17 cellular contexts compared by ENCODE assay signal in the genomic region with DNA sequence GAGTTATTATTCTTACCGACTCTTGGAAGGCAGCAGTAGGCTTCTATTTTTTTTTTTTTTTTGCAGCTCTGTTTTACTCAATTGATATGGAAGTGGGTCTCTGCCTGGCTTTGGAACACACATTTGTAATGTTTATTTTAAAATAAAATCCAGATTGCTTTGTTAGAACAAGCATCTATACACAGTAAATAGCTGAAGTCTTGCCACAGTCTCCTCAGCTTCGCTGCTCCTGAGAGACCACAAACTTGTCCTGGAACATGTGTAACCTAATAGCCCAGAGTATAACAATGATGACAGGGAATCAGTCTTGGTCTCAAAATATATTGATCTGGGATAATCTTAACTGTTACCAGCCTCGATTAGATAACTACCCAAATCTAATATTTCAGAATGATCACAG.
A peak's percentile ranks its signal among the peaks of the same experiment; 100 is the strongest.
DNase-seq lines count a peak whose midpoint lies in the region; ATAC-seq and TF ChIP-seq lines count a peak whose summit lies in the region.
"Had no signal": no experiment of that assay in that cellular context is flagged by ENCODE, and none has a peak within 500 bp of the region (broad histone marks: within the 10 kb centered on the region; RNA-seq: fewer than 3 reads in every experiment).

No MANE protein-coding gene starts in this region.

- peak overlapping the region; percentile 33; the same call in 1 of the 2 replicates for H2AFZ ChIP-seq in GM23338

- H3K9me2 ChIP-seq in GM23338 (ENCODE audit: insufficient read depth): no peaks in the 10 kb centered on the region

- DNase-seq in GM23338 (ENCODE audit: low spot score) (no peak), M059J (ENCODE audit: low read depth) (peak; percentile 17), astrocyte of the spinal cord (ENCODE audit: low read depth, low spot score) (peak; percentile 10), iris pigment epithelial cell (ENCODE audit: low read depth) (peak; percentile 16), SKM-1 treated with dmso at 0.1 percent for 144 hours (lab: John Stamatoyannopoulos, UW; ENCODE audit: unreplicated experiment) (no peak), NCI-H2029 treated with DMSO at 0.1 percent for 48 hours (lab: John Stamatoyannopoulos, UW) (no peak)
- no peak for DNase-seq in effector memory CD4-positive, alpha-beta T cell
- DNase-seq: ACHN; BE2C; C1 segment of cervical spinal cord; CD4-positive, CD25-positive, alpha-beta regulatory T cell; CD8-positive, alpha-beta memory T cell; COR-L47; DMS153; DMS79; GF-D8 had no signal

- peaks cover 29% of the 10 kb centered on the region for H3K36me3 Mint-ChIP-seq in GM23338 (ENCODE audit: low read depth)
- H3K36me3 Mint-ChIP-seq: CD4-positive, CD25-positive, alpha-beta regulatory T cell; CD8-positive, alpha-beta memory T cell had no signal

- in situ Hi-C loops in astrocyte of the spinal cord (cut with HindIII; ENCODE audit: low sequenced_read_pairs): no loop called here

- H3F3A ChIP-seq in GM23338 (replicated peaks; ENCODE audit: low read depth): no peaks in the 10 kb centered on the region

- no peak overlapping the region for H3K27ac ChIP-seq in GM23338 (ENCODE audit: low read depth)
- no peak overlapping the region for H3K27ac ChIP-seq in effector memory CD4-positive, alpha-beta T cell (ENCODE audit: insufficient read depth, low read length, poor library complexity, severe bottlenecking)

- no peak overlapping the region for H3K27ac Mint-ChIP-seq in GM23338
- H3K27ac Mint-ChIP-seq: CD4-positive, CD25-positive, alpha-beta regulatory T cell; CD8-positive, alpha-beta memory T cell had no signal

- no peaks in the 10 kb centered on the region for H3K9me3 ChIP-seq in effector memory CD4-positive, alpha-beta T cell (ENCODE audit: control insufficient read depth, low read length)
- H3K9me3 ChIP-seq: BE2C had no signal

- H3K36me3 ChIP-seq in GM23338 (ENCODE audit: insufficient read depth): no peaks in the 10 kb centered on the region
- no peaks in the 10 kb centered on the region for H3K36me3 ChIP-seq in effector memory CD4-positive, alpha-beta T cell (ENCODE audit: control insufficient read depth, insufficient read depth, low read length)
- H3K36me3 ChIP-seq: BE2C, HAP-1 had no signal

- no peak for TF ChIP-seq CTCF in GM23338 (conservative IDR thresholded peaks at IDR 0.05; ENCODE audit: low read depth in 2 of 2)
- TF ChIP-seq CTCF in astrocyte of the spinal cord (IDR thresholded peaks at IDR 0.05; ENCODE audit: low read depth, low read length): no peak

- no peaks in the 10 kb centered on the region for H3K27me3 ChIP-seq in GM23338 (ENCODE audit: insufficient read depth)
- H3K27me3 ChIP-seq in effector memory CD4-positive, alpha-beta T cell (replicated peaks; ENCODE audit: control insufficient read depth, insufficient read depth, low read length, poor library complexity, severe bottlenecking): no peaks in the 10 kb centered on the region
- H3K27me3 ChIP-seq: BE2C had no signal

- H3K4me3 Mint-ChIP-seq in GM23338: no peak overlapping the region
- H3K4me3 Mint-ChIP-seq: CD4-positive, CD25-positive, alpha-beta regulatory T cell; CD8-positive, alpha-beta memory T cell had no signal

- H4K20me1 ChIP-seq in GM23338 (replicated peaks; ENCODE audit: insufficient read depth): no peaks in the 10 kb centered on the region

- H3K4me1 ChIP-seq in GM23338 (ENCODE audit: insufficient read depth): peaks cover 20% of the 10 kb centered on the region
- H3K4me1 ChIP-seq in effector memory CD4-positive, alpha-beta T cell (ENCODE audit: control insufficient read depth, insufficient read depth, low read length, poor library complexity, severe bottlenecking): no peaks in the 10 kb centered on the region
- H3K4me1 ChIP-seq: BE2C, HAP-1 had no signal

- no peak for ATAC-seq in GM23338

- H3K27me3 Mint-ChIP-seq in GM23338 (ENCODE audit: insufficient read depth, low read depth, poor library complexity): peaks cover 3% of the 10 kb centered on the region
- H3K27me3 Mint-ChIP-seq: CD4-positive, CD25-positive, alpha-beta regulatory T cell; CD8-positive, alpha-beta memory T cell had no signal

- no peak overlapping the region for H3K4me2 ChIP-seq in GM23338

- peaks cover 12% of the 10 kb centered on the region for H3K4me1 Mint-ChIP-seq in GM23338
- H3K4me1 Mint-ChIP-seq: CD4-positive, CD25-positive, alpha-beta regulatory T cell; CD8-positive, alpha-beta memory T cell had no signal

- H3K4me3 ChIP-seq in GM23338 (no peak overlapping the region), astrocyte of the spinal cord (ENCODE audit: low read depth, low read length) (no peak overlapping the region)
- H3K4me3 ChIP-seq in effector memory CD4-positive, alpha-beta T cell (ENCODE audit: insufficient read depth, low read depth, low read length, poor library complexity, severe bottlenecking): no peak overlapping the region
- H3K4me3 ChIP-seq: HAP-1 had no signal

- H3K79me2 ChIP-seq in GM23338 (replicated peaks; ENCODE audit: insufficient read depth): no peaks in the 10 kb centered on the region

- peaks cover 32% of the 10 kb centered on the region for H3K9me3 Mint-ChIP-seq in GM23338

TF ChIP-seq in GM23338, 12 proteins besides CTCF, POLR2A, EP300 and RAD21:
- TF ChIP-seq POLR2AphosphoS5 (IDR thresholded peaks at IDR 0.05; ENCODE audit: low read depth) (no peak), STAT1 (IDR thresholded peaks at IDR 0.05; ENCODE audit: unreplicated experiment) (no peak), EZH2 (IDR thresholded peaks at IDR 0.05; ENCODE audit: low read depth, unreplicated experiment) (no peak), NANOG (IDR thresholded peaks at IDR 0.05; ENCODE audit: borderline replicate concordance) (no peak), ZNF114 (CRISPR knock-in tag; IDR thresholded peaks at IDR 0.05) (no peak), JUNB (IDR thresholded peaks at IDR 0.05; ENCODE audit: unreplicated experiment) (no peak), ZNF331 (CRISPR knock-in tag; IDR thresholded peaks at IDR 0.05; ENCODE audit: low read depth) (no peak)
- TF ChIP-seq, protein P1, sequence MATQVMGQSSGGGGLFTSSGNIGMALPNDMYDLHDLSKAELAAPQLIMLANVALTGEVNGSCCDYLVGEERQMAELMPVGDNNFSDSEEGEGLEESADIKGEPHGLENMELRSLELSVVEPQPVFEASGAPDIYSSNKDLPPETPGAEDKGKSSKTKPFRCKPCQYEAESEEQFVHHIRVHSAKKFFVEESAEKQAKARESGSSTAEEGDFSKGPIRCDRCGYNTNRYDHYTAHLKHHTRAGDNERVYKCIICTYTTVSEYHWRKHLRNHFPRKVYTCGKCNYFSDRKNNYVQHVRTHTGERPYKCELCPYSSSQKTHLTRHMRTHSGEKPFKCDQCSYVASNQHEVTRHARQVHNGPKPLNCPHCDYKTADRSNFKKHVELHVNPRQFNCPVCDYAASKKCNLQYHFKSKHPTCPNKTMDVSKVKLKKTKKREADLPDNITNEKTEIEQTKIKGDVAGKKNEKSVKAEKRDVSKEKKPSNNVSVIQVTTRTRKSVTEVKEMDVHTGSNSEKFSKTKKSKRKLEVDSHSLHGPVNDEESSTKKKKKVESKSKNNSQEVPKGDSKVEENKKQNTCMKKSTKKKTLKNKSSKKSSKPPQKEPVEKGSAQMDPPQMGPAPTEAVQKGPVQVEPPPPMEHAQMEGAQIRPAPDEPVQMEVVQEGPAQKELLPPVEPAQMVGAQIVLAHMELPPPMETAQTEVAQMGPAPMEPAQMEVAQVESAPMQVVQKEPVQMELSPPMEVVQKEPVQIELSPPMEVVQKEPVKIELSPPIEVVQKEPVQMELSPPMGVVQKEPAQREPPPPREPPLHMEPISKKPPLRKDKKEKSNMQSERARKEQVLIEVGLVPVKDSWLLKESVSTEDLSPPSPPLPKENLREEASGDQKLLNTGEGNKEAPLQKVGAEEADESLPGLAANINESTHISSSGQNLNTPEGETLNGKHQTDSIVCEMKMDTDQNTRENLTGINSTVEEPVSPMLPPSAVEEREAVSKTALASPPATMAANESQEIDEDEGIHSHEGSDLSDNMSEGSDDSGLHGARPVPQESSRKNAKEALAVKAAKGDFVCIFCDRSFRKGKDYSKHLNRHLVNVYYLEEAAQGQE (IDR thresholded peaks at IDR 0.05; ENCODE audit: unreplicated experiment): no peak

Comparison
In these comparisons a context has a peak if more than half of its experiments do, and no peak if none do; other contexts are left out.
1. DNase-seq: peak in M059J (single experiment), astrocyte of the spinal cord (single experiment) and iris pigment epithelial cell (single experiment); none in GM23338 (single experiment), effector memory CD4-positive, alpha-beta T cell (0 of 3), SKM-1 treated with dmso at 0.1 percent for 144 hours (single experiment) and NCI-H2029 treated with DMSO at 0.1 percent for 48 hours (single experiment).